In genomic region chr3:123586131-123586530, GRCh38 we compare ENCODE assay signal across 8 cellular contexts. TPM values are rescaled to one million over a fixed set of nuclear protein-coding genes. Genes with fewer than 3 reads are reported as not detected.
DNase-seq lines count a peak whose midpoint lies in the region; ATAC-seq and TF ChIP-seq lines count a peak whose summit lies in the region.

No MANE protein-coding gene starts in this region.

- no peak for TF ChIP-seq POLR2A in gastroesophageal sphincter (IDR thresholded peaks at IDR 0.05)

- TF ChIP-seq CTCF in gastroesophageal sphincter (IDR thresholded peaks at IDR 0.05), result no peak

- H3K27me3 ChIP-seq in gastroesophageal sphincter (no peaks in the 10 kb centered on the region), rectal smooth muscle tissue (ENCODE audit: control insufficient read depth, insufficient read depth, low read length) (no peaks in the 10 kb centered on the region)

- no peak for TF ChIP-seq EP300 in gastroesophageal sphincter (IDR thresholded peaks at IDR 0.05)

- no peak for ATAC-seq in gastroesophageal sphincter
- ATAC-seq in HG02870 (IDR thresholded peaks at IDR 0.05; ENCODE audit: unreplicated experiment), result no peak

- DNase-seq in Ammon's horn (ENCODE audit: low spot score), result peak; percentile 58
- DNase-seq in HT1080 (ENCODE audit: low read depth), result peak; percentile 80
- DNase-seq in NCI-H774 (lab: John Stamatoyannopoulos, UW), result peak; percentile 33
- peak; percentile 12 for DNase-seq in activated T-cell treated with anti-CD3 and anti-CD28 coated beads for 4 hours
- DNase-seq in GOT3 (lab: John Stamatoyannopoulos, UW), result no peak

- 0% methylated on average over 3 to 6 of the region's 10 CpGs for WGBS in gastroesophageal sphincter (ENCODE audit: low coverage in 1 of 2), 2 donors

- peaks cover 0 to 13% of the 10 kb centered on the region in 2 donors for H3K36me3 ChIP-seq in gastroesophageal sphincter
- peaks cover 8% of the 10 kb centered on the region for H3K36me3 ChIP-seq in rectal smooth muscle tissue (ENCODE audit: control insufficient read depth, insufficient read depth, low read length)

- no peaks in the 10 kb centered on the region for H3K9me3 ChIP-seq in gastroesophageal sphincter

- H3K4me3 ChIP-seq in gastroesophageal sphincter, result peak overlapping the region; percentile 80 to 95
- H3K4me3 ChIP-seq in rectal smooth muscle tissue (ENCODE audit: low read length), result peak overlapping the region; percentile 97

- H3K27ac ChIP-seq in gastroesophageal sphincter, result peak overlapping the region in 3 of 4 donors; percentile 96
- H3K27ac ChIP-seq in rectal smooth muscle tissue (ENCODE audit: low read depth, low read length), result no peak overlapping the region

- H3K4me1 ChIP-seq in gastroesophageal sphincter, result peaks cover 0 to 42% (median 8%) of the 10 kb centered on the region in 3 donors
- H3K4me1 ChIP-seq in rectal smooth muscle tissue (ENCODE audit: control insufficient read depth, insufficient read depth, low read length), result peaks cover 8% of the 10 kb centered on the region

- H3K9ac ChIP-seq in rectal smooth muscle tissue (ENCODE audit: low read length), result no peak overlapping the region

RNA-seq across cellular contexts. Expression of gene HACD2, which starts 1.3 kb away (rescaled TPM):
- total RNA-seq in HT1080 (2014; rRNA removed; shearing (Covaris generic)), result 33.5 and 48.7 TPM in 2 replicates
- polyA plus RNA-seq in HT1080 (2015; cell fraction: cytosol; rRNA removed), result 40.7 and 49.7 TPM in 2 replicates
- polyA plus RNA-seq in HT1080 (2015; cell fraction: nucleus; rRNA removed), result 43.1 and 50.2 TPM in 2 replicates
- 10 to 100 TPM; 21.3 to 36.7 (median 28.1) TPM for total RNA-seq in gastroesophageal sphincter
